In genomic region chr12:3252416-3252815, GRCh38 we compare ENCODE assay signal across 10 cellular contexts.
A peak's percentile ranks its signal among the peaks of the same experiment; 100 is the strongest.
DNase-seq lines count a peak whose midpoint lies in the region; ATAC-seq, FAIRE-seq and TF ChIP-seq lines count a peak whose summit lies in the region.
"Had no signal": no experiment of that assay in that cellular context is flagged by ENCODE, and none has a peak within 500 bp of the region (broad histone marks: within the 10 kb centered on the region; RNA-seq: fewer than 3 reads in every experiment).

No MANE protein-coding gene starts in this region.

- WGBS in H1 (ENCODE audit: extremely low coverage in 1 of 2, insufficient coverage in 1 of 2, insufficient read length in 1 of 2, insufficient replicate concordance in 2 of 2, low coverage in 1 of 2, low lambda C conversion rate in 2 of 2, missing lambda C conversion rate in 1 of 2), 2 experiments = 90% methylated on average over 12 of the region's 12 CpGs; no CpG with 5 or more reads in 1 of the 2 experiments
- 38% methylated on average over 12 of the region's 12 CpGs for WGBS in suprapubic skin

- H3K4me2 ChIP-seq in H1 (ENCODE audit: insufficient read depth in 1 of 2, low read depth in 2 of 2, low read length in 2 of 2) = no peak overlapping the region

- TF ChIP-seq EP300 in H1 (IDR thresholded peaks at IDR 0.05; ENCODE audit: borderline replicate concordance in 1 of 2, low read depth in 2 of 2, low read length in 2 of 2) (no peak), suprapubic skin (IDR thresholded peaks at IDR 0.05) (no peak)

- peak; percentile 67 for ATAC-seq in left lung

- 0 out of 7 replicates have a peak, but pooled peaks cover 0 to 2% (median 0%) of the 10 kb centered on the region in 4 experiments for H3K4me1 ChIP-seq in H1 (replicated peaks in 1 of 4; ENCODE audit: control insufficient read depth in 3 of 4, insufficient read depth in 4 of 4, low read length in 3 of 4)
- peaks cover 3 to 23% of the 10 kb centered on the region in 2 donors for H3K4me1 ChIP-seq in left lung
- peaks cover 22% of the 10 kb centered on the region for H3K4me1 ChIP-seq in suprapubic skin

- H2BK5ac ChIP-seq in H1 (ENCODE audit: low read depth, low read length) = no peak overlapping the region

- POLR2A ChIA-PET in H1 (lab: Charles Lee; ENCODE audit: partially characterized antibody) = interaction anchor here (1.8 kb wide), 1 partner anchor 10 kb away, joined by 4 read pairs; no protein-coding TSS in a partner anchor

- no peak overlapping the region for H3K23ac ChIP-seq in H1 (ENCODE audit: insufficient read length)

- H2BK20ac ChIP-seq in H1 (ENCODE audit: low read length) = no peak overlapping the region

- H3K36me3 ChIP-seq in H1 (ENCODE audit: control insufficient read depth in 2 of 4, insufficient read depth in 4 of 4, low read length in 3 of 4) = no peaks in the 10 kb centered on the region
- no peaks in the 10 kb centered on the region for H3K36me3 ChIP-seq in left lung
- no peaks in the 10 kb centered on the region for H3K36me3 ChIP-seq in suprapubic skin

- H2AK5ac ChIP-seq in H1 (ENCODE audit: low read depth, low read length) = no peak overlapping the region

- CTCF ChIA-PET in H1 (lab: Charles Lee; ENCODE audit: partially characterized antibody) = interaction anchor here (0.8 to 8.2 kb wide), 5 partner anchors 10 to 129 kb away, joined by 3 to 77 read pairs (median 6); no protein-coding TSS in a partner anchor

- no peak overlapping the region for H4K5ac ChIP-seq in H1 (ENCODE audit: insufficient read length, low read depth, low read length)

- no peaks in the 10 kb centered on the region for H3K79me2 ChIP-seq in H1 (ENCODE audit: control insufficient read depth in 1 of 2, insufficient read depth in 2 of 2, low read length in 2 of 2)

- no peak overlapping the region for H3K56ac ChIP-seq in H1 (replicated peaks; ENCODE audit: insufficient read length, low read depth, low read length)

- DNase-seq in NCI-H1694 (lab: John Stamatoyannopoulos, UW) = peak; percentile 89
- DNase-seq in H1 (ENCODE audit: low read depth in 1 of 2, low spot score in 2 of 2) = no peak
- peak; percentile 68 to 80 for DNase-seq in left lung
- peak; percentile 86 to 89 for DNase-seq in suprapubic skin (ENCODE audit: low spot score in 2 of 2)
- no peak for DNase-seq in RCC 7860 (ENCODE audit: low spot score)
- no peak for DNase-seq in mesenteric fat pad (ENCODE audit: low spot score)
- DNase-seq in NCI-H748 treated with DMSO at 0.1 percent for 48 hours (lab: John Stamatoyannopoulos, UW) = no peak
- no peak for DNase-seq in DMS114 treated with DMSO at 0.1 percent for 48 hours (lab: John Stamatoyannopoulos, UW; ENCODE audit: unreplicated experiment)
- DNase-seq: DND-41, Kasumi-1 had no signal

- H3K18ac ChIP-seq in H1 (ENCODE audit: extremely low read depth, low read length) = no peak overlapping the region

- no peak overlapping the region for H2AFZ ChIP-seq in H1 (ENCODE audit: low read length)

- no peaks in the 10 kb centered on the region for H3K9me3 ChIP-seq in H1 (ENCODE audit: insufficient read depth in 2 of 2, low read depth in 1 of 2, low read length in 1 of 2)
- H3K9me3 ChIP-seq in left lung = no peaks in the 10 kb centered on the region
- H3K9me3 ChIP-seq in suprapubic skin = no peaks in the 10 kb centered on the region

- no peak overlapping the region for H2BK15ac ChIP-seq in H1 (ENCODE audit: low read length)

- H3K27me3 ChIP-seq in H1 (replicated peaks in 1 of 4; ENCODE audit: control insufficient read depth in 3 of 4, extremely low read depth in 1 of 4, insufficient read depth in 3 of 4, low read length in 3 of 4) (no peaks in the 10 kb centered on the region), left lung (no peaks in the 10 kb centered on the region), suprapubic skin (no peaks in the 10 kb centered on the region)

- TF ChIP-seq POLR2A in H1 (IDR thresholded peaks at IDR 0.05; ENCODE audit: control extremely low read depth in 1 of 2, low read depth in 2 of 2, low read length in 2 of 2) = no peak
- no peak for TF ChIP-seq POLR2A in suprapubic skin (IDR thresholded peaks at IDR 0.05)

- FAIRE-seq in H1 (lab: Jason Lieb, UNC) (no peak), RCC 7860 (lab: Jason Lieb, UNC) (no peak)

- H4K91ac ChIP-seq in H1 (replicated peaks; ENCODE audit: insufficient read length, low read length) = no peak overlapping the region

- no peak for TF ChIP-seq CTCF in H1 (IDR thresholded peaks at IDR 0.05; ENCODE audit: control extremely low read depth in 1 of 3, insufficient read depth in 1 of 3, low read depth in 1 of 3, low read length in 3 of 3)
- no peak for TF ChIP-seq CTCF in left lung (IDR thresholded peaks at IDR 0.05)
- no peak for TF ChIP-seq CTCF in suprapubic skin (IDR thresholded peaks at IDR 0.05)

- H3K14ac ChIP-seq in H1 (ENCODE audit: insufficient read length) = no peak overlapping the region

- no peak overlapping the region for H3K27ac ChIP-seq in H1 (ENCODE audit: low read depth, low read length)
- H3K27ac ChIP-seq in left lung = no peak overlapping the region
- no peak overlapping the region for H3K27ac ChIP-seq in suprapubic skin

- TF ChIP-seq RAD21 in H1 (IDR thresholded peaks at IDR 0.05 in 1 of 2, conservative IDR thresholded peaks at IDR 0.05 in 1 of 2; ENCODE audit: low read depth in 2 of 2, low read length in 2 of 2) = no peak

- no peak overlapping the region for H2BK120ac ChIP-seq in H1 (replicated peaks; ENCODE audit: low read depth, low read length)

- H3K4me3 ChIP-seq in H1 (ENCODE audit: extremely low read depth in 1 of 4, insufficient read depth in 2 of 4, low read depth in 3 of 4, low read length in 4 of 4) (no peak overlapping the region), left lung (no peak overlapping the region), suprapubic skin (no peak overlapping the region)

- no peaks in the 10 kb centered on the region for H3K23me2 ChIP-seq in H1 (ENCODE audit: low read depth, low read length)

- H4K20me1 ChIP-seq in H1 (replicated peaks in 1 of 2; ENCODE audit: control insufficient read depth in 1 of 2, insufficient read depth in 2 of 2, low read length in 2 of 2) = no peaks in the 10 kb centered on the region

- H3K9ac ChIP-seq in H1 (replicated peaks in 1 of 4; ENCODE audit: extremely low read depth in 1 of 4, low read depth in 3 of 4, low read length in 3 of 4) = no peak overlapping the region

- H3K4ac ChIP-seq in H1 (replicated peaks; ENCODE audit: insufficient read length, low read depth, low read length) = no peak overlapping the region

- no peak overlapping the region for H4K8ac ChIP-seq in H1 (ENCODE audit: extremely low read depth, insufficient read depth, low read length)

- intact Hi-C loops in left lung (cut with DNase I) = no loop called here

- no peak overlapping the region for H2BK12ac ChIP-seq in H1 (ENCODE audit: low read depth, low read length)

- no peaks in the 10 kb centered on the region for H3K79me1 ChIP-seq in H1 (ENCODE audit: low read depth, low read length)

TF ChIP-seq in H1, 55 proteins besides CTCF, POLR2A, EP300 and RAD21:
- TF ChIP-seq E2F6 (IDR thresholded peaks at IDR 0.05) (no peak), SRF (IDR thresholded peaks at IDR 0.05; ENCODE audit: low read depth, low read length) (peak; percentile 63)

Comparison
In these comparisons a context has a peak if more than half of its experiments do, and no peak if none do; other contexts are left out.
1. DNase-seq: peak in NCI-H1694 (single experiment), left lung (2 of 2) and suprapubic skin (2 of 2); none in H1 (0 of 2), RCC 7860 (single experiment), mesenteric fat pad (single experiment), NCI-H748 treated with DMSO at 0.1 percent for 48 hours (single experiment) and DMS114 treated with DMSO at 0.1 percent for 48 hours (single experiment).